ENCODE assay signal across 15 cellular contexts in the genomic region with DNA sequence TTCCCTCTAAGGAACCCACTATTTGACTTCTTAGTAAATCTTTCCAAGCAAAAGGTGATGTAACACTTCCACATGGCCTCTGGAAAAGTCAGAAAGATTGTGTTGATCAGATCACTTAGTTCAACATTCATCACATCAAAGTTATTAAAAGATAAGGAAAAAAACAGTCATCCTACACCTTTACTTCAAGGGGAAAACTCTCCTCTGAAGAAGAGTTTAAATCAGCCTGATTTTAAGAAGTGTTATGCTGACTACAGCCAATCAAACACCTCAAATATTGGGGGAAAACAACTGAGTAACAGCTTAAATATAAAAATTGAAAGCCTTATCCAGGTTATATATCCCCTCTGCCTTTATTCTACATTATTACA. TPM values are rescaled to one million over a fixed set of nuclear protein-coding genes. Genes with fewer than 3 reads are reported as not detected.
DNase-seq lines count a peak whose midpoint lies in the region; ATAC-seq and TF ChIP-seq lines count a peak whose summit lies in the region.
"Had no signal": no experiment of that assay in that cellular context is flagged by ENCODE, and none has a peak within 500 bp of the region (broad histone marks: within the 10 kb centered on the region; RNA-seq: fewer than 3 reads in every experiment).

No MANE protein-coding gene starts in this region.

- H3K27me3 ChIP-seq in dorsolateral prefrontal cortex: no peaks in the 10 kb centered on the region
- no peaks in the 10 kb centered on the region for H3K27me3 ChIP-seq in gastrocnemius medialis

- H3K36me3 ChIP-seq in gastrocnemius medialis: peaks cover 3 to 98% of the 10 kb centered on the region in 2 donors

- DNase-seq in activated T-cell treated with anti-CD3 and anti-CD28 coated beads, Interleukin-2, amount 50 U/mL, for 24 hours: no peak
- no peak for DNase-seq in activated T-cell treated with anti-CD3 and anti-CD28 coated beads, Interleukin-2, amount 50 U/mL, for 1 hour
- DNase-seq in dorsolateral prefrontal cortex: no peak
- no peak for DNase-seq in stimulated activated naive B cell treated with anti-CD40 and anti-IgM and Interleukin-4, amounts not matched to agents 10 μg/mL and 1 μg/mL and 100 μg/mL, for 72 hours
- DNase-seq in posterior cingulate gyrus: no peak
- DNase-seq in hypothalamus (lab: John Stamatoyannopoulos, UW): no peak
- no peak for DNase-seq in gastrocnemius medialis
- DNase-seq: activated B cell treated with CpG ODN at 0.5 μM for 24 hours; CD4-positive, alpha-beta T cell; NCI-H1105; NCI-H2107; NCI-H524 treated with DMSO at 0.1 percent for 48 hours; SHP77; stimulated activated CD4-positive, alpha-beta T cell treated with anti-CD3 and anti-CD28 coated beads, Interleukin-12 subunit alpha, Interleukin-12 subunit beta, amount 100 ng/mL, for 4 hours had no signal

- in situ Hi-C loops in gastrocnemius medialis (cut with MboI; ENCODE audit: low sequenced_read_pairs in 4 of 4): loop anchor here in 1 of 4 donors (25.0 kb wide), 1 partner anchor 484 kb away; a partner anchor contains a TSS

- no peaks in the 10 kb centered on the region for H3K9me3 ChIP-seq in gastrocnemius medialis

- no peak for TF ChIP-seq CTCF in dorsolateral prefrontal cortex (IDR thresholded peaks at IDR 0.05 in 54 of 56, conservative IDR thresholded peaks at IDR 0.05 in 2 of 56; ENCODE audit: low read depth in 1 of 56, partially characterized antibody in 56 of 56)
- no peak for TF ChIP-seq CTCF in gastrocnemius medialis (IDR thresholded peaks at IDR 0.05 in 4 of 5, conservative IDR thresholded peaks at IDR 0.05 in 1 of 5)

- ATAC-seq in activated T-helper 17 cell treated with anti-CD3 and anti-CD28 coated beads, Interleukin-2, amount 50 U/mL, for 72 hours (replicated peaks): no peak
- ATAC-seq in stimulated activated naive B cell treated with anti-CD40 and anti-IgM and Interleukin-4, amounts not matched to agents 10 μg/mL and 1 μg/mL and 100 μg/mL, for 72 hours (replicated peaks): no peak
- no peak for ATAC-seq in gastrocnemius medialis

- intact Hi-C loops in dorsolateral prefrontal cortex (cut with DNase I): no loop called here
- intact Hi-C loops in posterior cingulate gyrus (cut with DNase I): no loop called here
- intact Hi-C loops in gastrocnemius medialis (cut with DNase I; ENCODE audit: low total_unique reads): no loop called here

- H3K27me3 Mint-ChIP-seq in activated T-cell treated with anti-CD3 and anti-CD28 coated beads, Interleukin-2, amount 50 U/mL, for 24 hours: no peaks in the 10 kb centered on the region
- H3K27me3 Mint-ChIP-seq in activated T-helper 17 cell treated with anti-CD3 and anti-CD28 coated beads, Interleukin-2, amount 50 U/mL, for 72 hours: no peaks in the 10 kb centered on the region
- no peaks in the 10 kb centered on the region for H3K27me3 Mint-ChIP-seq in stimulated activated naive B cell treated with anti-CD40 and anti-IgM and Interleukin-4, amounts not matched to agents 10 μg/mL and 1 μg/mL and 100 μg/mL, for 72 hours
- H3K27me3 Mint-ChIP-seq: activated B cell treated with CpG ODN at 0.5 μM for 24 hours; CD4-positive, alpha-beta T cell had no signal

- peaks cover 26% of the 10 kb centered on the region for H3K4me1 Mint-ChIP-seq in activated T-cell treated with anti-CD3 and anti-CD28 coated beads, Interleukin-2, amount 50 U/mL, for 24 hours (ENCODE audit: low read depth)
- H3K4me1 Mint-ChIP-seq in activated T-helper 17 cell treated with anti-CD3 and anti-CD28 coated beads, Interleukin-2, amount 50 U/mL, for 72 hours: peaks cover 8% of the 10 kb centered on the region
- peaks cover 8 to 24% of the 10 kb centered on the region in 2 donors for H3K4me1 Mint-ChIP-seq in stimulated activated naive B cell treated with anti-CD40 and anti-IgM and Interleukin-4, amounts not matched to agents 10 μg/mL and 1 μg/mL and 100 μg/mL, for 72 hours

- H3K27ac ChIP-seq in dorsolateral prefrontal cortex (peak overlapping the region in 33 of 59 donors; percentile 1 to 69 (median 44)), gastrocnemius medialis (no peak overlapping the region)

- H3K4me3 ChIP-seq in dorsolateral prefrontal cortex (no peak overlapping the region), gastrocnemius medialis (no peak overlapping the region)

- H3K36me3 Mint-ChIP-seq in activated T-cell treated with anti-CD3 and anti-CD28 coated beads, Interleukin-2, amount 50 U/mL, for 24 hours (ENCODE audit: low read depth): peaks cover 90% of the 10 kb centered on the region
- H3K36me3 Mint-ChIP-seq in activated T-helper 17 cell treated with anti-CD3 and anti-CD28 coated beads, Interleukin-2, amount 50 U/mL, for 72 hours (ENCODE audit: low read depth): peaks cover 96% of the 10 kb centered on the region
- peaks cover 37 to 49% of the 10 kb centered on the region in 2 donors for H3K36me3 Mint-ChIP-seq in stimulated activated naive B cell treated with anti-CD40 and anti-IgM and Interleukin-4, amounts not matched to agents 10 μg/mL and 1 μg/mL and 100 μg/mL, for 72 hours

- TF ChIP-seq POLR2A in gastrocnemius medialis (IDR thresholded peaks at IDR 0.05): no peak

- H3K27ac Mint-ChIP-seq in activated T-cell treated with anti-CD3 and anti-CD28 coated beads, Interleukin-2, amount 50 U/mL, for 24 hours: peak overlapping the region; percentile 93
- H3K27ac Mint-ChIP-seq in activated T-helper 17 cell treated with anti-CD3 and anti-CD28 coated beads, Interleukin-2, amount 50 U/mL, for 72 hours: peak overlapping the region; percentile 93
- peak overlapping the region; percentile 70 for H3K27ac Mint-ChIP-seq in stimulated activated naive B cell treated with anti-CD40 and anti-IgM and Interleukin-4, amounts not matched to agents 10 μg/mL and 1 μg/mL and 100 μg/mL, for 72 hours
- H3K27ac Mint-ChIP-seq: activated B cell treated with CpG ODN at 0.5 μM for 24 hours; CD4-positive, alpha-beta T cell had no signal

- H3K9me3 Mint-ChIP-seq in activated T-cell treated with anti-CD3 and anti-CD28 coated beads, Interleukin-2, amount 50 U/mL, for 24 hours: no peaks in the 10 kb centered on the region
- no peaks in the 10 kb centered on the region for H3K9me3 Mint-ChIP-seq in activated T-helper 17 cell treated with anti-CD3 and anti-CD28 coated beads, Interleukin-2, amount 50 U/mL, for 72 hours
- no peaks in the 10 kb centered on the region for H3K9me3 Mint-ChIP-seq in stimulated activated naive B cell treated with anti-CD40 and anti-IgM and Interleukin-4, amounts not matched to agents 10 μg/mL and 1 μg/mL and 100 μg/mL, for 72 hours
- H3K9me3 Mint-ChIP-seq: activated B cell treated with CpG ODN at 0.5 μM for 24 hours; CD4-positive, alpha-beta T cell had no signal

- H3K4me3 Mint-ChIP-seq in activated T-cell treated with anti-CD3 and anti-CD28 coated beads, Interleukin-2, amount 50 U/mL, for 24 hours: no peak overlapping the region
- H3K4me3 Mint-ChIP-seq in activated T-helper 17 cell treated with anti-CD3 and anti-CD28 coated beads, Interleukin-2, amount 50 U/mL, for 72 hours: peak overlapping the region; percentile 58
- no peak overlapping the region for H3K4me3 Mint-ChIP-seq in stimulated activated naive B cell treated with anti-CD40 and anti-IgM and Interleukin-4, amounts not matched to agents 10 μg/mL and 1 μg/mL and 100 μg/mL, for 72 hours
- H3K4me3 Mint-ChIP-seq: activated B cell treated with CpG ODN at 0.5 μM for 24 hours; CD4-positive, alpha-beta T cell had no signal

- no peaks in the 10 kb centered on the region for H3K4me1 ChIP-seq in gastrocnemius medialis

RNA-seq across cellular contexts. Expression of a gene that starts 19.6 kb away (rescaled TPM):
- total RNA-seq in activated T-helper 17 cell treated with anti-CD3 and anti-CD28 coated beads, Interleukin-2, amount 50 U/mL, for 72 hours: 10 to 100 TPM; 29.5 to 41.6 TPM
- total RNA-seq in dorsolateral prefrontal cortex: 100 to 1,000 TPM in 11 of 120 experiments, 10 to 100 TPM in 109; 43.0 to 121 (median 76.8) TPM
- 10 to 100 TPM; 43.8 to 73.9 (median 61.6) TPM for total RNA-seq in gastrocnemius medialis

RNA-seq across cellular contexts. Expression of a gene that starts 22.8 kb away (rescaled TPM):
- 100 to 1,000 TPM in 1 of 2 donors, 10 to 100 TPM in 1; 77.8 to 112 TPM for total RNA-seq in activated T-helper 17 cell treated with anti-CD3 and anti-CD28 coated beads, Interleukin-2, amount 50 U/mL, for 72 hours
- total RNA-seq in dorsolateral prefrontal cortex (10 to 100 TPM; 37.5 to 72.3 (median 51.8) TPM), gastrocnemius medialis (10 to 100 TPM; 22.7 to 35.2 (median 27.8) TPM)

RNA-seq across cellular contexts. Expression of a gene that starts 58.1 kb away (rescaled TPM):
- total RNA-seq in activated T-helper 17 cell treated with anti-CD3 and anti-CD28 coated beads, Interleukin-2, amount 50 U/mL, for 72 hours: 10 to 100 TPM; 41.4 to 52.5 TPM
- 10 to 100 TPM; 14.5 to 24.8 (median 19.3) TPM for total RNA-seq in dorsolateral prefrontal cortex
- 1 to 10 TPM; 7.0 to 9.2 (median 8.4) TPM for total RNA-seq in gastrocnemius medialis

Comparison
In these comparisons a context has a peak if more than half of its experiments do, and no peak if none do; other contexts are left out.
1. H3K27ac ChIP-seq: peak in dorsolateral prefrontal cortex (33 of 59); none in gastrocnemius medialis (0 of 4).
2. Peak in every context shown above with its lines, with median percentiles within 50 percentile points of each other: H3K27ac Mint-ChIP-seq.